In genomic region chr18:48222118-48222517, GRCh38 we compare ENCODE assay signal across 8 cellular contexts.
DNase-seq lines count a peak whose midpoint lies in the region; ATAC-seq and TF ChIP-seq lines count a peak whose summit lies in the region.

No MANE protein-coding gene starts in this region.

- ATAC-seq in GM21529 (IDR thresholded peaks at IDR 0.05; ENCODE audit: unreplicated experiment) (peak; percentile 76), left lobe of liver (peak; percentile 89), GM18519 (IDR thresholded peaks at IDR 0.05; ENCODE audit: low FRiP score, unreplicated experiment) (no peak)
- peak; percentile 30 for ATAC-seq in activated CD8-positive, alpha-beta T cell treated with anti-CD3 and anti-CD28 coated beads for 36 hours

- H3K4me1 Mint-ChIP-seq in activated CD8-positive, alpha-beta T cell treated with anti-CD3 and anti-CD28 coated beads for 36 hours (ENCODE audit: low read depth): no peaks in the 10 kb centered on the region

- TF ChIP-seq CTCF in C4-2B (conservative IDR thresholded peaks at IDR 0.05) (no peak), coronary artery (IDR thresholded peaks at IDR 0.05) (no peak)
- TF ChIP-seq CTCF in activated CD8-positive, alpha-beta T cell treated with anti-CD3 and anti-CD28 coated beads for 36 hours (IDR thresholded peaks at IDR 0.05): no peak

- peak; percentile 20 for DNase-seq in NCI-H1694 (lab: John Stamatoyannopoulos, UW)
- DNase-seq in activated CD8-positive, alpha-beta T cell treated with anti-CD3 and anti-CD28 coated beads for 36 hours: peak; percentile 27
- DNase-seq in left lobe of liver (ENCODE audit: low spot score): peak; percentile 65
- no peak for DNase-seq in mesenteric fat pad (ENCODE audit: low spot score)
- no peak for DNase-seq in coronary artery (ENCODE audit: low spot score)

- intact Hi-C loops in activated CD8-positive, alpha-beta T cell treated with anti-CD3 and anti-CD28 coated beads for 36 hours (cut with micrococcal nuclease): no loop called here

- H3K27ac ChIP-seq in C4-2B (peak overlapping the region; percentile 38), coronary artery (no peak overlapping the region)

- H3K36me3 Mint-ChIP-seq in activated CD8-positive, alpha-beta T cell treated with anti-CD3 and anti-CD28 coated beads for 36 hours (ENCODE audit: low read depth): no peaks in the 10 kb centered on the region

- CTCF ChIA-PET in activated CD8-positive, alpha-beta T cell treated with anti-CD3 and anti-CD28 coated beads for 36 hours (lab: Charles Lee): no interaction called here

- no peaks in the 10 kb centered on the region for H3K9me3 Mint-ChIP-seq in activated CD8-positive, alpha-beta T cell treated with anti-CD3 and anti-CD28 coated beads for 36 hours

- no peak overlapping the region for H3K4me3 ChIP-seq in coronary artery

- H3K27ac Mint-ChIP-seq in activated CD8-positive, alpha-beta T cell treated with anti-CD3 and anti-CD28 coated beads for 36 hours: no peak overlapping the region

- POLR2A ChIA-PET in activated CD8-positive, alpha-beta T cell treated with anti-CD3 and anti-CD28 coated beads for 36 hours (lab: Charles Lee): interaction anchor here (1.1 kb wide), 1 partner anchor 56 kb away, joined by 3 read pairs; no protein-coding TSS in a partner anchor

- peaks cover 2% of the 10 kb centered on the region for H3K27me3 Mint-ChIP-seq in activated CD8-positive, alpha-beta T cell treated with anti-CD3 and anti-CD28 coated beads for 36 hours

- no peak overlapping the region for H3K4me3 Mint-ChIP-seq in activated CD8-positive, alpha-beta T cell treated with anti-CD3 and anti-CD28 coated beads for 36 hours

Comparison
In these comparisons a context has a peak if more than half of its experiments do, and no peak if none do; other contexts are left out.
1. DNase-seq: peak in NCI-H1694 (single experiment), activated CD8-positive, alpha-beta T cell treated with anti-CD3 and anti-CD28 coated beads for 36 hours (single experiment) and left lobe of liver (single experiment); none in mesenteric fat pad (single experiment) and coronary artery (single experiment).